1 cellular context compared by ENCODE assay signal in genomic region chr3:140187648-140188221, GRCh38.
TF ChIP-seq lines count a peak whose summit lies in the region.

No MANE protein-coding gene starts in this region.

TF ChIP-seq in WTC11, 78 proteins besides CTCF, POLR2A, EP300 and RAD21 (continued from another document):
- TF ChIP-seq ARID4B (CRISPR knock-in tag; IDR thresholded peaks at IDR 0.05; ENCODE audit: borderline replicate concordance) (no peak), TCF7 (CRISPR knock-in tag; IDR thresholded peaks at IDR 0.05; ENCODE audit: low read depth) (no peak), ETV6 (CRISPR knock-in tag; IDR thresholded peaks at IDR 0.05) (no peak), RELA (CRISPR knock-in tag; IDR thresholded peaks at IDR 0.05; ENCODE audit: borderline replicate concordance) (no peak)
